In genomic region chr3:156674911-156675743, GRCh38 we compare ENCODE assay signal across 8 cellular contexts. TPM values are rescaled to one million over a fixed set of nuclear protein-coding genes. Genes with fewer than 3 reads are reported as not detected.
DNase-seq lines count a peak whose midpoint lies in the region; ATAC-seq and TF ChIP-seq lines count a peak whose summit lies in the region.

No MANE protein-coding gene starts in this region.

- H3K9me3 ChIP-seq in neutrophil, result no peaks in the 10 kb centered on the region
- H3K9me3 ChIP-seq in transverse colon, result no peaks in the 10 kb centered on the region

- WGBS in transverse colon (ENCODE audit: low coverage in 1 of 2), 2 donors, result 1% methylated on average over 14 to 73 of the region's 84 CpGs

- H3K4me3 ChIP-seq in H7 (ENCODE audit: insufficient read depth, low read depth, low read length) (peak overlapping the region; percentile 88), neutrophil (ENCODE audit: low read depth in 1 of 2, low read length in 1 of 2) (peak overlapping the region; percentile 86 to 93), transverse colon (peak overlapping the region; percentile 69 to 98 (median 86))

- H3K4me1 Mint-ChIP-seq in activated naive CD4-positive, alpha-beta T cell treated with anti-CD3 and anti-CD28 coated beads, Interleukin-2, amount 10 ng/mL, durations not matched to agents 7 days and 5 days, result peaks cover 51% of the 10 kb centered on the region

- peaks cover 5% of the 10 kb centered on the region for H3K36me3 ChIP-seq in H7 (replicated peaks; ENCODE audit: control insufficient read depth, insufficient read depth, low read length)
- peaks cover 11% of the 10 kb centered on the region for H3K36me3 ChIP-seq in neutrophil
- peaks cover 0 to 19% (median 0%) of the 10 kb centered on the region in 4 donors for H3K36me3 ChIP-seq in transverse colon

- H3K27me3 Mint-ChIP-seq in activated naive CD4-positive, alpha-beta T cell treated with anti-CD3 and anti-CD28 coated beads, Interleukin-2, amount 10 ng/mL, durations not matched to agents 7 days and 5 days, result peaks cover 11% of the 10 kb centered on the region

- peaks cover 2% of the 10 kb centered on the region for H3K27me3 ChIP-seq in H7 (ENCODE audit: control insufficient read depth, insufficient read depth, low read length)
- no peaks in the 10 kb centered on the region for H3K27me3 ChIP-seq in neutrophil
- H3K27me3 ChIP-seq in transverse colon, result no peaks in the 10 kb centered on the region

- TF ChIP-seq CTCF in neutrophil (IDR thresholded peaks at IDR 0.05), result no peak
- TF ChIP-seq CTCF in transverse colon (IDR thresholded peaks at IDR 0.05), result peak; percentile 30 to 56 (median 40)

- peak; percentile 52 for DNase-seq in Ammon's horn (ENCODE audit: low spot score)
- peak; percentile 78 for DNase-seq in H7
- peak; percentile 79 for DNase-seq in RPMI8226
- DNase-seq in activated naive CD4-positive, alpha-beta T cell treated with anti-CD3 and anti-CD28 coated beads, Interleukin-2, amount 10 ng/mL, durations not matched to agents 7 days and 5 days, result peak; percentile 65
- DNase-seq in globus pallidus (ENCODE audit: low spot score), result peak; percentile 38
- DNase-seq in transverse colon, result peak; percentile 65

- H3K4me3 Mint-ChIP-seq in activated naive CD4-positive, alpha-beta T cell treated with anti-CD3 and anti-CD28 coated beads, Interleukin-2, amount 10 ng/mL, durations not matched to agents 7 days and 5 days, result peak overlapping the region; percentile 85

- H3K27ac ChIP-seq in neutrophil, result peak overlapping the region; percentile 94
- peak overlapping the region; percentile 97 to 100 (median 99) for H3K27ac ChIP-seq in transverse colon

- H3K27ac Mint-ChIP-seq in activated naive CD4-positive, alpha-beta T cell treated with anti-CD3 and anti-CD28 coated beads, Interleukin-2, amount 10 ng/mL, durations not matched to agents 7 days and 5 days, result peak overlapping the region; percentile 98

- TF ChIP-seq POLR2A in transverse colon (IDR thresholded peaks at IDR 0.05), result no peak

- ATAC-seq in GM18873 (IDR thresholded peaks at IDR 0.05; ENCODE audit: low FRiP score, unreplicated experiment), result no peak

- H3K9me3 Mint-ChIP-seq in activated naive CD4-positive, alpha-beta T cell treated with anti-CD3 and anti-CD28 coated beads, Interleukin-2, amount 10 ng/mL, durations not matched to agents 7 days and 5 days, result peaks cover 2% of the 10 kb centered on the region

- CTCF ChIA-PET in activated naive CD4-positive, alpha-beta T cell treated with anti-CD3 and anti-CD28 coated beads, Interleukin-2, amount 10 ng/mL, durations not matched to agents 7 days and 5 days (lab: Charles Lee), result interaction anchor here (0.7 to 5.1 kb wide), 13 partner anchors 10 to 462 kb away, joined by 3 to 34 read pairs (median 3); partner anchors contain the start of gene SSR3

- peaks cover 40% of the 10 kb centered on the region for H3K36me3 Mint-ChIP-seq in activated naive CD4-positive, alpha-beta T cell treated with anti-CD3 and anti-CD28 coated beads, Interleukin-2, amount 10 ng/mL, durations not matched to agents 7 days and 5 days

- intact Hi-C loops in transverse colon (cut with DNase I; ENCODE audit: low total_unique reads), result loop anchor here (5.0 to 10.0 kb wide), 3 partner anchors 143 to 520 kb away; no protein-coding TSS in a partner anchor

- peaks cover 33 to 51% of the 10 kb centered on the region in 2 experiments for H3K4me1 ChIP-seq in neutrophil (ENCODE audit: control insufficient read depth in 1 of 2, insufficient read depth in 1 of 2, low read depth in 1 of 2, low read length in 1 of 2)
- peaks cover 12 to 54% (median 21%) of the 10 kb centered on the region in 4 donors for H3K4me1 ChIP-seq in transverse colon

- in situ Hi-C loops in transverse colon (cut with MboI; ENCODE audit: low pct_ligation_motif_present in 1 of 4, low pct_unique_long_range_greater_than_20kb in 1 of 4, low sequenced_read_pairs in 3 of 4), result loop anchor here (10.0 to 25.0 kb wide), 5 partner anchors 113 to 538 kb away; partner anchors contain the start of genes SSR3 (in 2 of the 4) and CCNL1 (in 1 of the 4)

- no peak for TF ChIP-seq EP300 in transverse colon (IDR thresholded peaks at IDR 0.05; ENCODE audit: low read depth)

RNA-seq across cellular contexts. Expression of gene TIPARP, which starts 0.7 kb away (rescaled TPM):
- total RNA-seq in H7 (2014; rRNA removed; shearing (Covaris generic)), result 13.3 and 13.4 TPM in 2 replicates
- total RNA-seq in transverse colon, result 10 to 100 TPM; 11.9 to 47.1 (median 34.3) TPM
